11 cellular contexts compared by ENCODE assay signal in genomic region chr11:7890417-7891179, GRCh38. TPM values are rescaled to one million over a fixed set of nuclear protein-coding genes. Genes with fewer than 3 reads are reported as not detected.
A peak's percentile ranks its signal among the peaks of the same experiment; 100 is the strongest.
DNase-seq lines count a peak whose midpoint lies in the region; ATAC-seq and TF ChIP-seq lines count a peak whose summit lies in the region.
"Had no signal": no experiment of that assay in that cellular context is flagged by ENCODE, and none has a peak within 500 bp of the region (broad histone marks: within the 10 kb centered on the region; RNA-seq: fewer than 3 reads in every experiment).

No MANE protein-coding gene starts in this region.

- no peaks in the 10 kb centered on the region for H3K4me1 Mint-ChIP-seq in natural killer cell

- peaks cover 0 to 38% of the 10 kb centered on the region in 2 donors for H3K27me3 Mint-ChIP-seq in natural killer cell (ENCODE audit: low read depth in 2 of 2)

- CTCF ChIA-PET in HEK293T (lab: Yijun Ruan, JAX) = interaction anchor here (1.6 kb wide), 1 partner anchor 96 kb away, joined by 6 read pairs; the partner anchor contains the start of gene EIF3F

- intact Hi-C loops in natural killer cell (cut with micrococcal nuclease) = no loop called here

- DNase-seq in dermis blood vessel endothelial cell (peak; percentile 21), renal cortical epithelial cell (ENCODE audit: low read depth) (peak; percentile 92), HEK293T (ENCODE audit: extremely low spot score) (no peak), natural killer cell (no peak)
- no peak for DNase-seq in stimulated activated CD4-positive, alpha-beta T cell treated with anti-CD3 and anti-CD28 coated beads, Interleukin-4, amount 100 ng/mL, for 1 hour
- DNase-seq: activated T-cell treated with anti-CD3 and anti-CD28 coated beads, Interleukin-2, amount 50 U/mL, for 1 hour; body of pancreas; stimulated activated CD4-positive, alpha-beta T cell treated with anti-CD3 and anti-CD28 coated beads, Interleukin-12 subunit alpha, Interleukin-12 subunit beta, amount 100 ng/mL, for 4 hours had no signal

- ATAC-seq in GM18519 (IDR thresholded peaks at IDR 0.05; ENCODE audit: low FRiP score, unreplicated experiment) (peak; percentile 34), HG03159 (IDR thresholded peaks at IDR 0.05; ENCODE audit: unreplicated experiment) (peak; percentile 50), natural killer cell (no peak)
- ATAC-seq: body of pancreas, Right ventricle myocardium inferior had no signal

- TF ChIP-seq CTCF in natural killer cell (IDR thresholded peaks at IDR 0.05) = no peak

- no peak overlapping the region for H3K27ac Mint-ChIP-seq in natural killer cell

- POLR2A ChIA-PET in HEK293T (lab: Yijun Ruan, JAX) = interaction anchor here (1.7 kb wide), 1 partner anchor 97 kb away, joined by 7 read pairs; the partner anchor contains the start of gene EIF3F

- H3K9me3 Mint-ChIP-seq in natural killer cell = no peaks in the 10 kb centered on the region

- no peaks in the 10 kb centered on the region for H3K36me3 Mint-ChIP-seq in natural killer cell

- no peak overlapping the region for H3K4me3 Mint-ChIP-seq in natural killer cell

TF ChIP-seq in HEK293T, 16 proteins besides CTCF, POLR2A, EP300 and RAD21:
- TF ChIP-seq BHLHE40 (IDR thresholded peaks at IDR 0.05; ENCODE audit: borderline replicate concordance) (no peak), PKNOX1 (IDR thresholded peaks at IDR 0.05) (no peak), ZNF384 (IDR thresholded peaks at IDR 0.05) (no peak), LEF1 (IDR thresholded peaks at IDR 0.05; ENCODE audit: borderline replicate concordance) (no peak), ELF4 (IDR thresholded peaks at IDR 0.05) (no peak), NFRKB (IDR thresholded peaks at IDR 0.05) (no peak), FOXM1 (IDR thresholded peaks at IDR 0.05; ENCODE audit: borderline replicate concordance) (no peak), ARNT (IDR thresholded peaks at IDR 0.05) (no peak), FOXA1 (IDR thresholded peaks at IDR 0.05) (no peak), L3MBTL2 (conservative IDR thresholded peaks at IDR 0.05) (no peak)
TF ChIP-seq in HEK293T: peak in this region for 0.

RNA-seq across cellular contexts. Expression of gene OR10A6, which starts 40.5 kb away (rescaled TPM):
- not detected in 2 replicates for total RNA-seq in dermis blood vessel endothelial cell
- not detected in 2 replicates for total RNA-seq in renal cortical epithelial cell
- not detected for total RNA-seq in natural killer cell
- total RNA-seq: body of pancreas, Right ventricle myocardium inferior had no signal

RNA-seq across cellular contexts. Expression of gene OR10A3, which starts 50.9 kb away (rescaled TPM):
- total RNA-seq in dermis blood vessel endothelial cell (not detected in 2 replicates), renal cortical epithelial cell (0.10 TPM in 1 of 2 replicates, not detected in the other), natural killer cell (not detected)
- total RNA-seq: body of pancreas, Right ventricle myocardium inferior had no signal

RNA-seq across cellular contexts. Expression of gene OR5P3, which starts 60.0 kb away (rescaled TPM):
- total RNA-seq in dermis blood vessel endothelial cell (not detected in 2 replicates), renal cortical epithelial cell (0.55 TPM in 1 of 2 replicates, not detected in the other), natural killer cell (not detected)
- total RNA-seq: Right ventricle myocardium inferior had no signal

Comparison
In these comparisons a context has a peak if more than half of its experiments do, and no peak if none do; other contexts are left out.
1. ATAC-seq: peak in GM18519 (single experiment) and HG03159 (single experiment); none in natural killer cell (0 of 3).
2. DNase-seq: peak in dermis blood vessel endothelial cell (single experiment) and renal cortical epithelial cell (single experiment); none in stimulated activated CD4-positive, alpha-beta T cell treated with anti-CD3 and anti-CD28 coated beads, Interleukin-4, amount 100 ng/mL, for 1 hour (single experiment), HEK293T (single experiment) and natural killer cell (single experiment).